In the genomic region with DNA sequence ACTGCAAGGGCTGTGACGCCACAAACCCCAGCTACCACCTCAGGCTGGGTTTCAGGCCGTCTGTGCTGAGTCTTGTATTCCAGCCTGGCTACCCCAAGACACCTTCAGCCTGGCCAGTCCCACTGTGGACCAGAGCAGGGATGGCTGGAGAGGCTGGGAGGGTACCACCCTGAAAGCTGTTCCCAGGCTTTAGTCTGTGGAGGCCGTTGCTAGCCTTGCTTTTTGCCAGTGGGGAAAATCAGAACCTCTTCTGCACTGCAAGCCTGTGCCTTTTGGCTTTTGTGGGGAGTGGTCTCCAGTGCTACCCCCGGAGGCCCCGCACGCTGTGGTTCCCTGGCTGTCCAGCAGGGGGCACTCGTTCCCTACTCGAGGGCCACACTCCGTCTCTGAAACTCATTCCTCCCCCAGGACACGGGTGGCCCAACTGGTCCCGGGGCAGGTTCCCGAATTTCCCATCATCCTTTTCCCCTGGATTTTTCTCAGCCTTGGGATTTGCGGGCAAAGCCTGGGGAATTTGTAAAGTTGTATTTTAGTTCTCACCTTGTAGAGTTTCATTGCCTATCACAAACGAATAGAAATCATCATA, we compare ENCODE assay signal across 8 cellular contexts.
A peak's percentile ranks its signal among the peaks of the same experiment; 100 is the strongest.
DNase-seq lines count a peak whose midpoint lies in the region; ATAC-seq and TF ChIP-seq lines count a peak whose summit lies in the region.

No MANE protein-coding gene starts in this region.

- H3K4me2 ChIP-seq in parathyroid adenoma (ENCODE audit: low read length): peak overlapping the region; percentile 59

- H3K36me3 ChIP-seq in cardiac muscle cell: peaks cover 10% of the 10 kb centered on the region
- no peaks in the 10 kb centered on the region for H3K36me3 ChIP-seq in WERI-Rb-1
- H3K36me3 ChIP-seq in esophagus (ENCODE audit: control insufficient read depth in 2 of 2, insufficient read depth in 2 of 2, low read length in 1 of 2): peaks cover 5 to 12% of the 10 kb centered on the region in 2 donors
- no peaks in the 10 kb centered on the region for H3K36me3 ChIP-seq in parathyroid adenoma (ENCODE audit: control insufficient read depth, insufficient read depth, low read length)

- H3K4me3 ChIP-seq in cardiac muscle cell: no peak overlapping the region
- no peak overlapping the region for H3K4me3 ChIP-seq in WERI-Rb-1 (ENCODE audit: low read depth, low read length)
- no peak overlapping the region for H3K4me3 ChIP-seq in esophagus (ENCODE audit: low read depth in 1 of 2, low read length in 2 of 2)
- peak overlapping the region; percentile 26 for H3K4me3 ChIP-seq in parathyroid adenoma (ENCODE audit: low read depth, low read length)

- H3K9ac ChIP-seq in parathyroid adenoma: no peak overlapping the region

- H2AFZ ChIP-seq in parathyroid adenoma: peak overlapping the region; percentile 68

- peak; percentile 95 for TF ChIP-seq CTCF in cardiac muscle cell (IDR thresholded peaks at IDR 0.05; ENCODE audit: low read depth, low read length)
- TF ChIP-seq CTCF in WERI-Rb-1 (IDR thresholded peaks at IDR 0.05; ENCODE audit: low read depth, low read length): peak; percentile 96
- peak; percentile 89 for TF ChIP-seq CTCF in parathyroid adenoma (IDR thresholded peaks at IDR 0.05)

- ATAC-seq in left cardiac atrium (no peak), HG02571 (IDR thresholded peaks at IDR 0.05; ENCODE audit: unreplicated experiment) (no peak), GM18858 (IDR thresholded peaks at IDR 0.05; ENCODE audit: unreplicated experiment) (no peak)

- H3K79me2 ChIP-seq in parathyroid adenoma: peaks cover 3% of the 10 kb centered on the region

- peaks cover 56% of the 10 kb centered on the region for H3K4me1 ChIP-seq in cardiac muscle cell (ENCODE audit: low read depth)
- H3K4me1 ChIP-seq in esophagus (ENCODE audit: control insufficient read depth in 2 of 2, insufficient read depth in 2 of 2, low read length in 1 of 2): peaks cover 19 to 28% of the 10 kb centered on the region in 2 donors
- peaks cover 39% of the 10 kb centered on the region for H3K4me1 ChIP-seq in parathyroid adenoma

- H3K27ac ChIP-seq in cardiac muscle cell (peak overlapping the region; percentile 15), WERI-Rb-1 (no peak overlapping the region), esophagus (ENCODE audit: low read depth in 2 of 2, low read length in 1 of 2) (peak overlapping the region; percentile 81 to 90), parathyroid adenoma (no peak overlapping the region)

- DNase-seq in cardiac muscle cell (ENCODE audit: low read depth in 1 of 2, low spot score in 1 of 2) (peak; percentile 10 to 46), left cardiac atrium (no peak), WERI-Rb-1 (peak; percentile 63), NCI-H2227 (lab: John Stamatoyannopoulos, UW; ENCODE audit: unreplicated experiment) (no peak)

- no peaks in the 10 kb centered on the region for H3K9me3 ChIP-seq in cardiac muscle cell (ENCODE audit: low read depth)
- H3K9me3 ChIP-seq in WERI-Rb-1 (ENCODE audit: severe bottlenecking): peaks cover 3% of the 10 kb centered on the region
- no peaks in the 10 kb centered on the region for H3K9me3 ChIP-seq in esophagus (ENCODE audit: control insufficient read depth in 2 of 2, insufficient read depth in 1 of 2, low read depth in 1 of 2, low read length in 1 of 2)
- no peaks in the 10 kb centered on the region for H3K9me3 ChIP-seq in parathyroid adenoma (ENCODE audit: control insufficient read depth, low read length)

- H3K27me3 ChIP-seq in cardiac muscle cell (no peaks in the 10 kb centered on the region), WERI-Rb-1 (ENCODE audit: insufficient read depth, low read depth, severe bottlenecking) (no peaks in the 10 kb centered on the region), esophagus (ENCODE audit: control insufficient read depth in 1 of 2, insufficient read depth in 2 of 2, low read length in 2 of 2) (no peaks in the 10 kb centered on the region), parathyroid adenoma (ENCODE audit: control insufficient read depth, insufficient read depth, low read length) (no peaks in the 10 kb centered on the region)

- intact Hi-C loops in left cardiac atrium (cut with DNase I): loop anchor here in 1 of 2 donors (10.0 kb wide), 1 partner anchor 92 kb away; no protein-coding TSS in a partner anchor

- 19 to 24% methylated on average over 14 of the region's 14 CpGs for WGBS in esophagus, 2 donors

Comparison
In these comparisons a context has a peak if more than half of its experiments do, and no peak if none do; other contexts are left out.
1. DNase-seq: peak in cardiac muscle cell (2 of 2) and WERI-Rb-1 (single experiment); none in left cardiac atrium (single experiment) and NCI-H2227 (single experiment).
2. H3K27ac ChIP-seq: peak in cardiac muscle cell (single experiment) and esophagus (2 of 2); none in WERI-Rb-1 (single experiment) and parathyroid adenoma (single experiment).
3. Peak in every context shown above with its lines, with median percentiles within 50 percentile points of each other: CTCF ChIP-seq.